In the genomic region with DNA sequence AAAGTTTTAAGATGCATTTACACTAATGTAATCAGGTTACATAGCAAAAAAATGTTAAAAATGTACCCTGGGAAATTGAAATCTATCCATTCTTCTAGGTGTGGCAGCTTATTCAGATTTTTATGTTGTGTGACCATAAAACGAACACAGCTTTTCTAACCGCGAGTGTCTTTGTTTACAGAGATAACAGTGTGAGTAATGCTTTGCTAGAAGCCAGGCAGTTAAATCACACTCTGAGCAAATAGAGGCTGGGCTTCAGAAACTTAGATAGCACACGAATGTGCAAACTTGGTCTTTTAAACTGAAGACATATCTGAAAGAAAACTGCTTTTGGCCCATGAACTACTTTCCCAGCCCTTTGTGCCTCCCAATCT, we compare ENCODE assay signal across 8 cellular contexts.
DNase-seq lines count a peak whose midpoint lies in the region; ATAC-seq and TF ChIP-seq lines count a peak whose summit lies in the region.

No MANE protein-coding gene starts in this region.

- no peaks in the 10 kb centered on the region for H3K9me3 Mint-ChIP-seq in brain

- TF ChIP-seq POLR2A in uterus (IDR thresholded peaks at IDR 0.05) = no peak

- H3K36me3 ChIP-seq in lower lobe of right lung (no peaks in the 10 kb centered on the region), uterus (no peaks in the 10 kb centered on the region)

- H3K27ac ChIP-seq in lower lobe of right lung (peak overlapping the region; percentile 75), uterus (peak overlapping the region; percentile 76 to 85)

- peaks cover 85% of the 10 kb centered on the region for H3K4me1 Mint-ChIP-seq in brain

- peak overlapping the region in 1 of 5 experiments; percentile 7 for H3K4me3 Mint-ChIP-seq in brain

- ATAC-seq in lower lobe of right lung (peak; percentile 63 to 88), HG02623 (IDR thresholded peaks at IDR 0.05; ENCODE audit: unreplicated experiment) (no peak)

- DNase-seq in GM03348 (ENCODE audit: low spot score) = peak; percentile 78
- peak; percentile 54 for DNase-seq in NCI-H2029 (lab: John Stamatoyannopoulos, UW)
- no peak for DNase-seq in lower lobe of right lung
- DNase-seq in uterus = no peak
- no peak for DNase-seq in superior temporal gyrus (ENCODE audit: extremely low spot score)
- DNase-seq in GM10266 (ENCODE audit: extremely low spot score) = no peak

- H3K27me3 ChIP-seq in lower lobe of right lung (ENCODE audit: low read depth) (no peaks in the 10 kb centered on the region), uterus (no peaks in the 10 kb centered on the region)

- peaks cover 96% of the 10 kb centered on the region for H3K4me1 ChIP-seq in lower lobe of right lung
- peaks cover 6 to 20% of the 10 kb centered on the region in 2 donors for H3K4me1 ChIP-seq in uterus

- H3K36me3 Mint-ChIP-seq in brain = peaks cover 13% of the 10 kb centered on the region

- H3K27me3 Mint-ChIP-seq in brain = peaks cover 4% of the 10 kb centered on the region

- TF ChIP-seq CTCF in brain (conservative IDR thresholded peaks at IDR 0.05) (no peak), lower lobe of right lung (IDR thresholded peaks at IDR 0.05) (no peak), uterus (IDR thresholded peaks at IDR 0.05) (no peak), GM10266 (IDR thresholded peaks at IDR 0.05; ENCODE audit: control insufficient read depth, insufficient read depth, low read depth, missing control alignments) (no peak)

- H3K27ac Mint-ChIP-seq in brain = peak overlapping the region; percentile 26 to 90 (median 53)

- H3K4me3 ChIP-seq in lower lobe of right lung (no peak overlapping the region), uterus (no peak overlapping the region)

- intact Hi-C loops in lower lobe of right lung (cut with DNase I) (no loop called here), uterus (cut with DNase I; ENCODE audit: low total_unique reads) (no loop called here)

- H3K9me3 ChIP-seq in lower lobe of right lung = no peaks in the 10 kb centered on the region
- H3K9me3 ChIP-seq in uterus = no peaks in the 10 kb centered on the region

Comparison
In these comparisons a context has a peak if more than half of its experiments do, and no peak if none do; other contexts are left out.
1. DNase-seq: peak in GM03348 (single experiment) and NCI-H2029 (single experiment); none in lower lobe of right lung (single experiment), uterus (0 of 2), superior temporal gyrus (single experiment) and GM10266 (single experiment).